17 cellular contexts compared by ENCODE assay signal in the genomic region with DNA sequence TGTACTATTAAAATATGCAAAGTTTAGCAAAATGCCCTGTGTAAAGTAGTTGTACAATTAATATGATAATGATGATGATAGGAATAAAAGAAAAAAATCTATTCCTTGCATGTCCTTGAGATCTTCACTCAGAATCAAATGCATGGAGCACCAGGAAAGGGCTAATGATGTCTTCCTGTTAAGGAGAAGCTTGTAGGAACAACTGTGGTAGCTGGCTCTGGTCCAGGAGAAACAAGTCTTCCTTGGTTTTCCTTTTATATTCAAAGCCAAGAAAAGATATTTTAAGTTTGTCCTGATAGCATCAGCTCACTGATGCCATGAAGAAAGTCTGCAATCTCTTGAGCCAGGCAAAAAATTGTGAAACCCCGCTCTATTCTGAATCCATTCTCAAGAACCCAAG.
A peak's percentile ranks its signal among the peaks of the same experiment; 100 is the strongest.
DNase-seq lines count a peak whose midpoint lies in the region; ATAC-seq, FAIRE-seq and TF ChIP-seq lines count a peak whose summit lies in the region.
"Had no signal": no experiment of that assay in that cellular context is flagged by ENCODE, and none has a peak within 500 bp of the region (broad histone marks: within the 10 kb centered on the region; RNA-seq: fewer than 3 reads in every experiment).

No MANE protein-coding gene starts in this region.

- no peaks in the 10 kb centered on the region for H3K36me3 ChIP-seq in A673 (ENCODE audit: insufficient read depth, low read length, poor library complexity, severe bottlenecking)
- H3K36me3 ChIP-seq in lower lobe of right lung = no peaks in the 10 kb centered on the region

- no TSS peak for BruUV-seq in A673 (replicated peaks; lab: Mats Ljungman, UMichigan)

- POLR2A ChIA-PET in A673 (lab: Charles Lee; ENCODE audit: low non-redundant PET) = no interaction called here

- H3K4me3 ChIP-seq in A673 (ENCODE audit: low read depth, low read length, poor library complexity, severe bottlenecking) (no peak overlapping the region), cardiac fibroblast (replicated peaks in 1 of 2; ENCODE audit: low read depth in 2 of 2, low read length in 2 of 2) (no peak overlapping the region), lower lobe of right lung (no peak overlapping the region)
- H3K4me3 ChIP-seq: GM12878 had no signal

- intact Hi-C loops in A673 (cut with micrococcal nuclease; ENCODE audit: unreplicated experiment) (no loop called here), lower lobe of right lung (cut with DNase I) (no loop called here)

- H3K9me3 ChIP-seq in A673 (ENCODE audit: low read depth, low read length, poor library complexity, severe bottlenecking) (no peaks in the 10 kb centered on the region), lower lobe of right lung (no peaks in the 10 kb centered on the region)

- no peaks in the 10 kb centered on the region for H3K27me3 ChIP-seq in A673 (replicated peaks; ENCODE audit: insufficient read depth, low read depth, low read length, poor library complexity)
- H3K27me3 ChIP-seq in lower lobe of right lung (ENCODE audit: low read depth) = no peaks in the 10 kb centered on the region

- no peak for FAIRE-seq in RCC 7860 (lab: Jason Lieb, UNC)
- FAIRE-seq: GM12878, GM19239 had no signal

- no peak for ATAC-seq in GM18502 (IDR thresholded peaks at IDR 0.05; ENCODE audit: poor library complexity, unreplicated experiment)
- ATAC-seq in lower lobe of right lung = no peak
- ATAC-seq: GM12878, PC-3, Right ventricle myocardium inferior had no signal

- H3K27ac ChIP-seq in A673 (ENCODE audit: low read depth, low read length, poor library complexity, severe bottlenecking) = no peak overlapping the region
- H3K27ac ChIP-seq in lower lobe of right lung = no peak overlapping the region

- DNase-seq in A673 (ENCODE audit: low spot score) = peak; percentile 16
- DNase-seq in RPMI7951 (ENCODE audit: low read depth) = peak; percentile 5
- peak; percentile 25 to 33 for DNase-seq in cardiac fibroblast (ENCODE audit: low read depth in 2 of 2)
- peak; percentile 42 for DNase-seq in iris pigment epithelial cell (ENCODE audit: low read depth)
- no peak for DNase-seq in Ammon's horn (ENCODE audit: low spot score)
- DNase-seq in RCC 7860 (ENCODE audit: low spot score) = no peak
- no peak for DNase-seq in lower lobe of right lung
- DNase-seq: DMS53, HCEC 1CT, NCI-H1436 treated with DMSO at 0.1 percent for 48 hours, NCI-H2081, NCI-H345, PC-3 had no signal

- H3K4me1 ChIP-seq in A673 (ENCODE audit: insufficient read depth, low read length, poor library complexity, severe bottlenecking) (no peaks in the 10 kb centered on the region), lower lobe of right lung (no peaks in the 10 kb centered on the region)

- CTCF ChIA-PET in A673 (lab: Charles Lee) = no interaction called here

- TF ChIP-seq CTCF in A673 (conservative IDR thresholded peaks at IDR 0.05; ENCODE audit: low read depth, low read length) (no peak), cardiac fibroblast (IDR thresholded peaks at IDR 0.05; ENCODE audit: low read depth, low read length) (no peak), lower lobe of right lung (IDR thresholded peaks at IDR 0.05) (no peak)

Comparison
In these comparisons a context has a peak if more than half of its experiments do, and no peak if none do; other contexts are left out.
1. DNase-seq: peak in A673 (single experiment), RPMI7951 (single experiment), cardiac fibroblast (2 of 2) and iris pigment epithelial cell (single experiment); none in Ammon's horn (single experiment), RCC 7860 (single experiment) and lower lobe of right lung (single experiment).